11 cellular contexts compared by ENCODE assay signal in genomic region chr3:37935290-37935668, GRCh38. TPM values are rescaled to one million over a fixed set of nuclear protein-coding genes. Genes with fewer than 3 reads are reported as not detected.
DNase-seq lines count a peak whose midpoint lies in the region; ATAC-seq and TF ChIP-seq lines count a peak whose summit lies in the region.
"Had no signal": no experiment of that assay in that cellular context is flagged by ENCODE, and none has a peak within 500 bp of the region (broad histone marks: within the 10 kb centered on the region; RNA-seq: fewer than 3 reads in every experiment).

No MANE protein-coding gene starts in this region.

- H3K9me3 ChIP-seq in ascending aorta (no peaks in the 10 kb centered on the region), left ventricle myocardium inferior (replicated peaks) (no peaks in the 10 kb centered on the region)

- no peak for TF ChIP-seq CTCF in ascending aorta (IDR thresholded peaks at IDR 0.05)
- no peak for TF ChIP-seq CTCF in left ventricle myocardium inferior (IDR thresholded peaks at IDR 0.05; ENCODE audit: borderline replicate concordance)
- TF ChIP-seq CTCF in progenitor cell of endocrine pancreas (IDR thresholded peaks at IDR 0.05; ENCODE audit: unreplicated experiment): no peak

- peak overlapping the region; percentile 18 to 67 for H3K27ac ChIP-seq in ascending aorta
- peak overlapping the region; percentile 74 for H3K27ac ChIP-seq in left ventricle myocardium inferior (replicated peaks)

- no peaks in the 10 kb centered on the region for H3K27me3 Mint-ChIP-seq in progenitor cell of endocrine pancreas

- H3K9me3 Mint-ChIP-seq in progenitor cell of endocrine pancreas (ENCODE audit: low read depth): peaks cover 5% of the 10 kb centered on the region
- H3K9me3 Mint-ChIP-seq in activated naive CD4-positive, alpha-beta T cell treated with anti-CD3 and anti-CD28 coated beads, Interleukin-2, amount 50 U/mL, for 72 hours: no peaks in the 10 kb centered on the region

- H3K27ac Mint-ChIP-seq in progenitor cell of endocrine pancreas: peak overlapping the region; percentile 90
- H3K27ac Mint-ChIP-seq in activated naive CD4-positive, alpha-beta T cell treated with anti-CD3 and anti-CD28 coated beads, Interleukin-2, amount 50 U/mL, for 72 hours: no peak overlapping the region
- H3K27ac Mint-ChIP-seq: CD4-positive, CD25-positive, alpha-beta regulatory T cell had no signal

- intact Hi-C loops in ascending aorta (cut with DNase I): no loop called here
- intact Hi-C loops in left ventricle myocardium inferior (cut with micrococcal nuclease): no loop called here

- no peak for ATAC-seq in activated naive CD4-positive, alpha-beta T cell treated with anti-CD3 and anti-CD28 coated beads, Interleukin-2, amount 50 U/mL, for 72 hours
- ATAC-seq in HG03045 (IDR thresholded peaks at IDR 0.05; ENCODE audit: unreplicated experiment) (no peak), GM19467 (IDR thresholded peaks at IDR 0.05; ENCODE audit: unreplicated experiment) (no peak)

- peak overlapping the region; percentile 12 for H3K4me3 Mint-ChIP-seq in progenitor cell of endocrine pancreas (ENCODE audit: low read depth)
- H3K4me3 Mint-ChIP-seq: CD4-positive, CD25-positive, alpha-beta regulatory T cell had no signal

- H3K4me3 ChIP-seq in ascending aorta (no peak overlapping the region), left ventricle myocardium inferior (no peak overlapping the region)

- H3K4me1 Mint-ChIP-seq in progenitor cell of endocrine pancreas (ENCODE audit: low read depth): peaks cover 54% of the 10 kb centered on the region
- H3K4me1 Mint-ChIP-seq: CD4-positive, CD25-positive, alpha-beta regulatory T cell had no signal

- H3K36me3 ChIP-seq in ascending aorta (no peaks in the 10 kb centered on the region), left ventricle myocardium inferior (no peaks in the 10 kb centered on the region)

- H3K36me3 Mint-ChIP-seq in progenitor cell of endocrine pancreas (ENCODE audit: insufficient read depth): peaks cover 7% of the 10 kb centered on the region
- H3K36me3 Mint-ChIP-seq in activated naive CD4-positive, alpha-beta T cell treated with anti-CD3 and anti-CD28 coated beads, Interleukin-2, amount 50 U/mL, for 72 hours: no peaks in the 10 kb centered on the region
- H3K36me3 Mint-ChIP-seq: CD4-positive, CD25-positive, alpha-beta regulatory T cell had no signal

- DNase-seq in EH (ENCODE audit: low read depth): peak; percentile 63
- DNase-seq in ascending aorta (ENCODE audit: low spot score in 2 of 2): no peak
- DNase-seq in left ventricle myocardium inferior: no peak
- DNase-seq in progenitor cell of endocrine pancreas (ENCODE audit: low spot score, unreplicated experiment): no peak
- no peak for DNase-seq in activated naive CD4-positive, alpha-beta T cell treated with anti-CD3 and anti-CD28 coated beads, Interleukin-2, amount 50 U/mL, for 72 hours (ENCODE audit: low spot score in 2 of 2)
- DNase-seq in activated CD8-positive, alpha-beta memory T cell treated with anti-CD3 and anti-CD28 coated beads, Interleukin-2, amount 50 U/mL, for 48 hours: no peak
- DNase-seq: CD4-positive, CD25-positive, alpha-beta regulatory T cell; GOT3; NCI-H1930 had no signal

- H3K4me1 ChIP-seq in ascending aorta: peaks cover 11 to 32% of the 10 kb centered on the region in 2 donors
- peaks cover 46% of the 10 kb centered on the region for H3K4me1 ChIP-seq in left ventricle myocardium inferior

- H3K27me3 ChIP-seq in ascending aorta (no peaks in the 10 kb centered on the region), left ventricle myocardium inferior (ENCODE audit: low read depth) (no peaks in the 10 kb centered on the region)

RNA-seq across cellular contexts. Expression of gene VILL, which starts 55.3 kb away (rescaled TPM):
- total RNA-seq in ascending aorta (6.3 TPM), left ventricle myocardium inferior (3.6 TPM), progenitor cell of endocrine pancreas (6.8 and 7.6 TPM in 2 replicates)
- total RNA-seq in activated naive CD4-positive, alpha-beta T cell treated with anti-CD3 and anti-CD28 coated beads, Interleukin-2, amount 50 U/mL, for 72 hours: 10 to 100 TPM; 13.2 to 13.8 TPM
